27 cellular contexts compared by ENCODE assay signal in genomic region chr18:37963837-37964236, GRCh38.
DNase-seq lines count a peak whose midpoint lies in the region; TF ChIP-seq lines count a peak whose summit lies in the region.
"Had no signal": no experiment of that assay in that cellular context is flagged by ENCODE, and none has a peak within 500 bp of the region (broad histone marks: within the 10 kb centered on the region; RNA-seq: fewer than 3 reads in every experiment).

No MANE protein-coding gene starts in this region.

- peaks cover 0 to 7% (median 0%) of the 10 kb centered on the region in 4 donors for H3K9me3 ChIP-seq in esophagus muscularis mucosa
- H3K9me3 ChIP-seq: A549, BE2C, BLaER1, Caco-2 had no signal

- TF ChIP-seq POLR2A in esophagus muscularis mucosa (IDR thresholded peaks at IDR 0.05; ENCODE audit: low read depth), result no peak

- no peak overlapping the region for H3K27ac ChIP-seq in esophagus muscularis mucosa (replicated peaks in 1 of 4)
- H3K27ac ChIP-seq: 22Rv1; A549; BLaER1; BLaER1 treated with 17β-estradiol and CSF1 and Interleukin-3, amounts not matched to agents 10 nM and 100 nM; C4-2B had no signal

- H3K36me3 ChIP-seq in esophagus muscularis mucosa, result no peaks in the 10 kb centered on the region
- H3K36me3 ChIP-seq: BE2C; BLaER1; BLaER1 treated with 17β-estradiol and CSF1 and Interleukin-3, amounts not matched to agents 10 nM and 100 nM had no signal

- H3K4me3 ChIP-seq in esophagus muscularis mucosa, result no peak overlapping the region
- H3K4me3 ChIP-seq: A549; BLaER1; BLaER1 treated with 17β-estradiol and CSF1 and Interleukin-3, amounts not matched to agents 10 nM and 100 nM had no signal

- DNase-seq in esophagus muscularis mucosa (ENCODE audit: extremely low spot score), result peak; percentile 82
- DNase-seq in activated gamma-delta T cell treated with Interleukin-2 at 50 U/mL for 16 hours, result no peak
- DNase-seq: 8988T; ACHN; AML-193; BE2C; C1 segment of cervical spinal cord; Caco-2; Calu3; CD4-positive, alpha-beta memory T cell; CD4-positive, alpha-beta T cell; CD4-positive, CD25-positive, alpha-beta regulatory T cell; CD8-positive, alpha-beta memory T cell; CD8-positive, alpha-beta T cell; COR-L47; DMS 273 treated with DMSO at 0.1 percent for 48 hours; DMS153; DMS53; DMS79; DMS79 treated with DMSO at 0.1 percent for 48 hours; DND-41; EL had no signal

- WGBS in esophagus muscularis mucosa, result 75% methylated on average over 3 of the region's 3 CpGs

- no peak for TF ChIP-seq CTCF in esophagus muscularis mucosa (IDR thresholded peaks at IDR 0.05)

- no peak for TF ChIP-seq EP300 in esophagus muscularis mucosa (IDR thresholded peaks at IDR 0.05)

- no peaks in the 10 kb centered on the region for H3K4me1 ChIP-seq in esophagus muscularis mucosa
- H3K4me1 ChIP-seq: A549; BE2C; BLaER1; BLaER1 treated with 17β-estradiol and CSF1 and Interleukin-3, amounts not matched to agents 10 nM and 100 nM; Caco-2 had no signal

- no peaks in the 10 kb centered on the region for H3K27me3 ChIP-seq in esophagus muscularis mucosa
- H3K27me3 ChIP-seq: BE2C; BLaER1; BLaER1 treated with 17β-estradiol and CSF1 and Interleukin-3, amounts not matched to agents 10 nM and 100 nM had no signal

- intact Hi-C loops in esophagus muscularis mucosa (cut with DNase I), result no loop called here
